Comparison of ENCODE assay signal across 15 cellular contexts in genomic region chr6:54493138-54493537, GRCh38.
DNase-seq lines count a peak whose midpoint lies in the region; ATAC-seq, FAIRE-seq and TF ChIP-seq lines count a peak whose summit lies in the region.
"Had no signal": no experiment of that assay in that cellular context is flagged by ENCODE, and none has a peak within 500 bp of the region (broad histone marks: within the 10 kb centered on the region; RNA-seq: fewer than 3 reads in every experiment).

No MANE protein-coding gene starts in this region.

- H3K79me2 ChIP-seq in astrocyte (ENCODE audit: insufficient read depth, low read length) = no peaks in the 10 kb centered on the region

- H3K9ac ChIP-seq in astrocyte (ENCODE audit: low read length) = no peak overlapping the region

- peak; percentile 76 for ATAC-seq in foreskin keratinocyte

- H3K4me1 Mint-ChIP-seq in astrocyte (ENCODE audit: low read depth, unreplicated experiment) = peaks cover 7% of the 10 kb centered on the region
- H3K4me1 Mint-ChIP-seq: activated CD4-positive, alpha-beta memory T cell treated with anti-CD3 and anti-CD28 coated beads, Interleukin-2, amount 10 ng/mL, durations not matched to agents 7 days and 5 days; nephron had no signal

- peak overlapping the region; percentile 94 for H3K27ac Mint-ChIP-seq in astrocyte (ENCODE audit: unreplicated experiment)
- H3K27ac Mint-ChIP-seq: activated CD4-positive, alpha-beta memory T cell treated with anti-CD3 and anti-CD28 coated beads, Interleukin-2, amount 10 ng/mL, durations not matched to agents 7 days and 5 days; nephron had no signal

- H4K20me1 ChIP-seq in astrocyte (ENCODE audit: insufficient read depth, low read length) = no peaks in the 10 kb centered on the region

- peaks cover 2% of the 10 kb centered on the region for H3K9me3 Mint-ChIP-seq in astrocyte (ENCODE audit: unreplicated experiment)

- no peak overlapping the region for H3K4me3 Mint-ChIP-seq in astrocyte (ENCODE audit: unreplicated experiment)
- H3K4me3 Mint-ChIP-seq: activated CD4-positive, alpha-beta memory T cell treated with anti-CD3 and anti-CD28 coated beads, Interleukin-2, amount 10 ng/mL, durations not matched to agents 7 days and 5 days; nephron had no signal

- H3K4me3 ChIP-seq in HFF-Myc (replicated peaks; ENCODE audit: low read depth, low read length) = no peak overlapping the region
- no peak overlapping the region for H3K4me3 ChIP-seq in astrocyte (ENCODE audit: insufficient read depth, low read depth, low read length)
- H3K4me3 ChIP-seq in tibial artery = no peak overlapping the region
- H3K4me3 ChIP-seq: tibial nerve had no signal

- H3K27me3 ChIP-seq in astrocyte (ENCODE audit: insufficient read depth, low read length) (no peaks in the 10 kb centered on the region), foreskin keratinocyte (no peaks in the 10 kb centered on the region), tibial artery (no peaks in the 10 kb centered on the region)
- H3K27me3 ChIP-seq: BE2C, tibial nerve had no signal

- H3K27ac ChIP-seq in astrocyte (ENCODE audit: low read depth, low read length) (peak overlapping the region; percentile 5), foreskin keratinocyte (peak overlapping the region; percentile 96), substantia nigra (ENCODE audit: low read depth, low read length, poor library complexity, severe bottlenecking) (no peak overlapping the region), tibial artery (no peak overlapping the region)
- H3K27ac ChIP-seq: tibial nerve had no signal

- intact Hi-C loops in tibial artery (cut with DNase I; ENCODE audit: low total_unique reads) = no loop called here

- H3K27me3 Mint-ChIP-seq in astrocyte (ENCODE audit: low read depth, unreplicated experiment) = no peaks in the 10 kb centered on the region
- H3K27me3 Mint-ChIP-seq: activated CD4-positive, alpha-beta memory T cell treated with anti-CD3 and anti-CD28 coated beads, Interleukin-2, amount 10 ng/mL, durations not matched to agents 7 days and 5 days had no signal

- H3K36me3 ChIP-seq in astrocyte (ENCODE audit: insufficient read depth, low read length) = no peaks in the 10 kb centered on the region
- H3K36me3 ChIP-seq in tibial artery = no peaks in the 10 kb centered on the region
- H3K36me3 ChIP-seq: BE2C, tibial nerve had no signal

- DNase-seq in ACHN (peak; percentile 48), HFF-Myc (ENCODE audit: extremely low read depth, low read depth) (peak; percentile 48), astrocyte (ENCODE audit: low read depth) (peak; percentile 72), foreskin keratinocyte (peak; percentile 80 to 90), substantia nigra (lab: John Stamatoyannopoulos, UW) (no peak), NCI-H146 (lab: John Stamatoyannopoulos, UW) (no peak), tibial artery (no peak), cerebellar cortex (ENCODE audit: low spot score) (no peak)
- DNase-seq: activated CD4-positive, alpha-beta memory T cell treated with anti-CD3 and anti-CD28 coated beads, Interleukin-2, amount 10 ng/mL, durations not matched to agents 7 days and 5 days; BE2C; NCI-H510A treated with DMSO at 0.1 percent for 48 hours; T-helper 9 cell had no signal

- TF ChIP-seq CTCF in HFF-Myc (IDR thresholded peaks at IDR 0.05; ENCODE audit: low read depth, low read length, missing control alignments) (no peak), astrocyte (IDR thresholded peaks at IDR 0.05; ENCODE audit: insufficient read depth, low read depth, low read length) (no peak), foreskin keratinocyte (conservative IDR thresholded peaks at IDR 0.05) (no peak), tibial artery (IDR thresholded peaks at IDR 0.05) (no peak)

- H3K4me2 ChIP-seq in astrocyte (ENCODE audit: low read length) = peak overlapping the region; percentile 25

- peak; percentile 98 for FAIRE-seq in astrocyte (lab: Jason Lieb, UNC)
- FAIRE-seq: frontal cortex had no signal

- H3K4me1 ChIP-seq in astrocyte (ENCODE audit: insufficient read depth, low read length) = peaks cover 4% of the 10 kb centered on the region
- H3K4me1 ChIP-seq in foreskin keratinocyte = peaks cover 14% of the 10 kb centered on the region
- H3K4me1 ChIP-seq in tibial artery = no peaks in the 10 kb centered on the region
- H3K4me1 ChIP-seq: BE2C, tibial nerve had no signal

- H3K9me3 ChIP-seq in astrocyte (ENCODE audit: insufficient read depth, low read depth, low read length) (no peaks in the 10 kb centered on the region), tibial artery (peaks cover 0 to 10% (median 0%) of the 10 kb centered on the region in 3 donors)
- H3K9me3 ChIP-seq: BE2C had no signal

- in situ Hi-C loops in ACHN (cut with HindIII; ENCODE audit: low pct_ligation_motif_present, low pct_unique_long_range_greater_than_20kb, low sequenced_read_pairs) = no loop called here

- H3K36me3 Mint-ChIP-seq in astrocyte (ENCODE audit: low read depth, unreplicated experiment) = no peaks in the 10 kb centered on the region

- no peak overlapping the region for H2AFZ ChIP-seq in astrocyte (ENCODE audit: low read depth, low read length)

Comparison
In these comparisons a context has a peak if more than half of its experiments do, and no peak if none do; other contexts are left out.
1. DNase-seq: peak in ACHN (single experiment), HFF-Myc (single experiment), astrocyte (single experiment) and foreskin keratinocyte (2 of 2); none in substantia nigra (0 of 49), NCI-H146 (single experiment), tibial artery (0 of 2) and cerebellar cortex (single experiment).
2. H3K27ac ChIP-seq: peak in astrocyte (single experiment) and foreskin keratinocyte (single experiment); none in substantia nigra (single experiment) and tibial artery (0 of 2).